ENCODE assay signal across 19 cellular contexts in genomic region chr4:150063128-150063527, GRCh38. TPM values are rescaled to one million over a fixed set of nuclear protein-coding genes. Genes with fewer than 3 reads are reported as not detected.
"Had no signal": no experiment of that assay in that cellular context is flagged by ENCODE, and none has a peak within 500 bp of the region (broad histone marks: within the 10 kb centered on the region; RNA-seq: fewer than 3 reads in every experiment).

No MANE protein-coding gene starts in this region.

- H3K4me3 ChIP-seq: gastroesophageal sphincter, hepatocyte, lung, psoas muscle, thoracic aorta had no signal

- H3K9me3 ChIP-seq: gastroesophageal sphincter, psoas muscle, thoracic aorta had no signal

- H3K79me2 ChIP-seq: hepatocyte had no signal

- H2AFZ ChIP-seq: hepatocyte had no signal

- H3K27ac ChIP-seq: gastroesophageal sphincter, hepatocyte, psoas muscle, thoracic aorta had no signal

- ATAC-seq: activated CD8-positive, alpha-beta memory T cell treated with anti-CD3 and anti-CD28 coated beads, Interleukin-2, amount 10 ng/mL, durations not matched to agents 7 days and 5 days; gastroesophageal sphincter; natural killer cell treated with Interleukin-12 subunit alpha and Interleukin-12 subunit beta and Interleukin-15 and Interleukin-18, amount 100 ng/mL, for 72 hours; psoas muscle; stimulated activated naive CD8-positive, alpha-beta T cell treated with anti-CD3 and anti-CD28 coated beads, Interleukin-15, amount 100 ng/mL, for 72 hours had no signal

- H3K27me3 ChIP-seq: gastroesophageal sphincter, hepatocyte had no signal

- H3K4me1 ChIP-seq: gastroesophageal sphincter, psoas muscle had no signal

- DNase-seq: activated CD4-positive, alpha-beta T cell treated with anti-CD3 and anti-CD28 coated beads for 1 hour; activated CD4-positive, alpha-beta T cell treated with anti-CD3 and anti-CD28 coated beads, Interleukin-2, amount 50 U/mL, for 48 hours; activated CD8-positive, alpha-beta memory T cell treated with anti-CD3 and anti-CD28 coated beads, Interleukin-2, amount 10 ng/mL, durations not matched to agents 7 days and 5 days; activated effector memory CD4-positive, alpha-beta T cell treated with Interleukin-2 at 50 U/mL for 16 hours; activated T-cell treated with anti-CD3 and anti-CD28 coated beads, Interleukin-2, amount 50 U/mL, for 24 hours; anterior cingulate cortex; kidney glomerular epithelial cell; nucleus accumbens; psoas muscle; stimulated activated CD4-positive, alpha-beta T cell treated with anti-CD3 and anti-CD28 coated beads, Interleukin-15, amount 100 ng/mL, for 24 hours; stimulated activated CD4-positive, alpha-beta T cell treated with anti-CD3 and anti-CD28 coated beads, Interleukin-4, amount 100 ng/mL, for 24 hours; stimulated activated naive CD8-positive, alpha-beta T cell treated with anti-CD3 and anti-CD28 coated beads, Interleukin-15, amount 100 ng/mL, for 72 hours; SW 1271 had no signal

- H3K36me3 ChIP-seq: gastroesophageal sphincter, thoracic aorta had no signal

- H3K4me2 ChIP-seq: hepatocyte had no signal

RNA-seq across cellular contexts. Expression of gene DCLK2, which starts 15.1 kb away (rescaled TPM):
- total RNA-seq: bronchial epithelial cell had no signal
